In the genomic region with DNA sequence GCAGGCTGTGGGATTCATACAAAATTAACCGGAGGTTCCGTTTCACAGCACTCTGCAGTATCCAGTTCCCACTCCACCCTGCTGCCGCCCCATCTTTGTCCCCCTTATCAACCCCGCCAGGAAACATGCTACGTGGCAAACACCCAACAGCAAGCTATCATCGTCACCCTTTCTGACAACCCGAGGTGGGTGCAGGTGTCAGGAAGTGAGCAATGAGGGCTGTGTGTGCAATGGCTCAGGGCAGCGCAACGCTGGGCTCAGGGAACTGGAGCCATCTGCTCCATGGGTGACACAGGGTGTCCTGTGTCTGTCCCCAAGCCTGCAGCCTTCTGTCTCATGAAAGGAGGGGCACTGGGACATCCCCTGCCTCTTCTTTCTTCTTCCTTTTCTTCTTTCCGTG, we compare ENCODE assay signal across 19 cellular contexts.
"Had no signal": no experiment of that assay in that cellular context is flagged by ENCODE, and none has a peak within 500 bp of the region (broad histone marks: within the 10 kb centered on the region; RNA-seq: fewer than 3 reads in every experiment).

No MANE protein-coding gene starts in this region.

- ATAC-seq: esophagus mucosa; naive thymus-derived CD8-positive, alpha-beta T cell; stimulated activated naive CD8-positive, alpha-beta T cell treated with anti-CD3 and anti-CD28 coated beads, Interleukin-15, amount 100 ng/mL, for 72 hours; T-cell had no signal

- H3K36me3 Mint-ChIP-seq: mesothelial cell of epicardium; naive thymus-derived CD8-positive, alpha-beta T cell; T-cell had no signal

- H3K9me3 Mint-ChIP-seq: activated naive CD4-positive, alpha-beta T cell treated with anti-CD3 and anti-CD28 coated beads for 36 hours; activated T-cell treated with anti-CD3 and anti-CD28 coated beads, Interleukin-2, amount 50 U/mL, for 72 hours; mesothelial cell of epicardium; naive thymus-derived CD8-positive, alpha-beta T cell; stimulated activated naive CD8-positive, alpha-beta T cell treated with anti-CD3 and anti-CD28 coated beads, Interleukin-15, amount 100 ng/mL, for 72 hours; T-cell; T-helper 2 cell treated with Interferon-gamma antibody and Interleukin-4, amounts not matched to agents 5 μg/mL and 100 μg/mL, for 36 hours had no signal

- H3K27ac Mint-ChIP-seq: activated naive CD4-positive, alpha-beta T cell treated with anti-CD3 and anti-CD28 coated beads for 36 hours; activated T-cell treated with anti-CD3 and anti-CD28 coated beads, Interleukin-2, amount 50 U/mL, for 72 hours; mesothelial cell of epicardium; stimulated activated naive CD8-positive, alpha-beta T cell treated with anti-CD3 and anti-CD28 coated beads, Interleukin-15, amount 100 ng/mL, for 72 hours; T-cell; T-helper 2 cell treated with Interferon-gamma antibody and Interleukin-4, amounts not matched to agents 5 μg/mL and 100 μg/mL, for 36 hours had no signal

- H3K27ac ChIP-seq: cardiac muscle cell, left ventricle myocardium inferior, prostate gland, right atrium auricular region, tibial artery, WERI-Rb-1 had no signal

- H3K27me3 ChIP-seq: right atrium auricular region had no signal

- H3K4me1 ChIP-seq: left ventricle myocardium inferior, prostate gland, right atrium auricular region, tibial artery had no signal

- H3K4me3 Mint-ChIP-seq: activated naive CD4-positive, alpha-beta T cell treated with anti-CD3 and anti-CD28 coated beads for 36 hours; activated T-cell treated with anti-CD3 and anti-CD28 coated beads, Interleukin-2, amount 50 U/mL, for 72 hours; mesothelial cell of epicardium; naive thymus-derived CD8-positive, alpha-beta T cell; stimulated activated naive CD8-positive, alpha-beta T cell treated with anti-CD3 and anti-CD28 coated beads, Interleukin-15, amount 100 ng/mL, for 72 hours; T-cell; T-helper 2 cell treated with Interferon-gamma antibody and Interleukin-4, amounts not matched to agents 5 μg/mL and 100 μg/mL, for 36 hours had no signal

- H3K36me3 ChIP-seq: cardiac muscle cell, left ventricle myocardium inferior, prostate gland, right atrium auricular region, tibial artery, WERI-Rb-1 had no signal

- H3K4me3 ChIP-seq: cardiac muscle cell, left ventricle myocardium inferior, prostate gland, right atrium auricular region, tibial artery had no signal

- H3K4me1 Mint-ChIP-seq: mesothelial cell of epicardium had no signal

- H3K9me3 ChIP-seq: left ventricle myocardium inferior, prostate gland, right atrium auricular region, tibial artery had no signal

- DNase-seq: activated CD4-positive, CD25-positive, alpha-beta regulatory T cell treated with anti-CD3 and anti-CD28 coated beads, Interleukin-2, amount 50 U/mL, for 72 hours; activated effector memory CD4-positive, alpha-beta T cell treated with Interleukin-2 at 50 U/mL for 16 hours; activated naive CD4-positive, alpha-beta T cell treated with anti-CD3 and anti-CD28 coated beads for 36 hours; activated T-cell treated with anti-CD3 and anti-CD28 coated beads, Interleukin-2, amount 50 U/mL, for 72 hours; dermis blood vessel endothelial cell; effector CD8-positive, alpha-beta T cell; hypothalamus; left ventricle myocardium inferior; naive thymus-derived CD8-positive, alpha-beta T cell; stimulated activated naive CD8-positive, alpha-beta T cell treated with anti-CD3 and anti-CD28 coated beads, Interleukin-15, amount 100 ng/mL, for 72 hours; T-cell; tibial artery; WERI-Rb-1 had no signal
